9 cellular contexts compared by ENCODE assay signal in genomic region chr3:186361612-186362408, GRCh38. TPM values are rescaled to one million over a fixed set of nuclear protein-coding genes. Genes with fewer than 3 reads are reported as not detected.
DNase-seq lines count a peak whose midpoint lies in the region; ATAC-seq, FAIRE-seq and TF ChIP-seq lines count a peak whose summit lies in the region.
"Had no signal": no experiment of that assay in that cellular context is flagged by ENCODE, and none has a peak within 500 bp of the region (broad histone marks: within the 10 kb centered on the region; RNA-seq: fewer than 3 reads in every experiment).

DGKG (minus strand) TSS chr3:186362234; CDS start chr3:186320459, 41,775 bp downstream.

- peak within 1 kb of the TSS; percentile 76 for H3K4me3 ChIP-seq in ACC112 (ENCODE audit: low read depth, low read length)
- peak within 1 kb of the TSS; percentile 44 for H3K4me3 ChIP-seq in astrocyte (ENCODE audit: insufficient read depth, low read depth, low read length)
- H3K4me3 ChIP-seq in skeletal muscle satellite cell (ENCODE audit: low read length): peak within 1 kb of the TSS; percentile 61

- peaks cover 2% of the 10 kb centered on the region for H3K9me3 Mint-ChIP-seq in astrocyte (ENCODE audit: unreplicated experiment)

- peaks cover 69% of the 10 kb centered on the region for H3K27me3 Mint-ChIP-seq in astrocyte (ENCODE audit: low read depth, unreplicated experiment)

- no peaks in the 10 kb centered on the region for H4K20me1 ChIP-seq in astrocyte (ENCODE audit: insufficient read depth, low read length)

- no peaks in the 10 kb centered on the region for H3K79me2 ChIP-seq in ACC112 (ENCODE audit: control insufficient read depth, insufficient read depth, low read length, unreplicated experiment)
- no peaks in the 10 kb centered on the region for H3K79me2 ChIP-seq in astrocyte (ENCODE audit: insufficient read depth, low read length)

- peak within 1 kb of the TSS; percentile 47 for H2AFZ ChIP-seq in ACC112 (ENCODE audit: low read length, unreplicated experiment)
- H2AFZ ChIP-seq in astrocyte (ENCODE audit: low read depth, low read length): peak within 1 kb of the TSS; percentile 71

- H3K36me3 ChIP-seq in ACC112 (ENCODE audit: insufficient read depth, low read length): no peaks in the 10 kb centered on the region
- no peaks in the 10 kb centered on the region for H3K36me3 ChIP-seq in astrocyte (ENCODE audit: insufficient read depth, low read length)
- no peaks in the 10 kb centered on the region for H3K36me3 ChIP-seq in skeletal muscle satellite cell (ENCODE audit: insufficient read depth, low read length)

- H3K36me3 Mint-ChIP-seq in astrocyte (ENCODE audit: low read depth, unreplicated experiment): no peaks in the 10 kb centered on the region

- H3K4me2 ChIP-seq in astrocyte (ENCODE audit: low read length) (peak within 1 kb of the TSS; percentile 86), skeletal muscle satellite cell (ENCODE audit: low read length) (peak within 1 kb of the TSS; percentile 83)

- H3K27ac ChIP-seq in ACC112 (ENCODE audit: low read depth, low read length): no peak within 1 kb of the TSS
- H3K27ac ChIP-seq in astrocyte (ENCODE audit: low read depth, low read length): no peak within 1 kb of the TSS

- FAIRE-seq in astrocyte (lab: Jason Lieb, UNC): no peak
- FAIRE-seq: islet of Langerhans had no signal

- ATAC-seq in HG02943 (IDR thresholded peaks at IDR 0.05; ENCODE audit: low read depth, unreplicated experiment): peak; percentile 65

- H3K4me1 Mint-ChIP-seq in astrocyte (ENCODE audit: low read depth, unreplicated experiment): peaks cover 15% of the 10 kb centered on the region

- in situ Hi-C loops in GM13976 (cut with MboI; ENCODE audit: low sequenced_read_pairs, unreplicated experiment): no loop called here

- H3K9ac ChIP-seq in astrocyte (ENCODE audit: low read length): no peak within 1 kb of the TSS
- no peak within 1 kb of the TSS for H3K9ac ChIP-seq in skeletal muscle satellite cell (ENCODE audit: low read depth, low read length)

- no peaks in the 10 kb centered on the region for H3K9me3 ChIP-seq in astrocyte (ENCODE audit: insufficient read depth, low read depth, low read length)
- no peaks in the 10 kb centered on the region for H3K9me3 ChIP-seq in skeletal muscle satellite cell (replicated peaks; ENCODE audit: low read length)

- H3K4me3 Mint-ChIP-seq in astrocyte (ENCODE audit: unreplicated experiment): peak within 1 kb of the TSS; percentile 74

- no peak for TF ChIP-seq CTCF in GM13976 (IDR thresholded peaks at IDR 0.05; ENCODE audit: borderline replicate concordance, control extremely low read depth, extremely low read depth, insufficient read depth, missing control alignments)
- TF ChIP-seq CTCF in astrocyte (IDR thresholded peaks at IDR 0.05; ENCODE audit: insufficient read depth, low read depth, low read length): no peak

- peaks cover 71% of the 10 kb centered on the region for H3K27me3 ChIP-seq in ACC112 (ENCODE audit: insufficient read depth, low read length)
- peaks cover 45% of the 10 kb centered on the region for H3K27me3 ChIP-seq in astrocyte (ENCODE audit: insufficient read depth, low read length)
- H3K27me3 ChIP-seq in skeletal muscle satellite cell (ENCODE audit: control insufficient read depth, insufficient read depth, low read length): peaks cover 72% of the 10 kb centered on the region

- DNase-seq in GM13976 (ENCODE audit: low spot score) (peak; percentile 80), NOMO-1 (lab: John Stamatoyannopoulos, UW; ENCODE audit: unreplicated experiment in 2 of 2) (peak; percentile 88 to 91), astrocyte (ENCODE audit: low read depth) (no peak), iPS-NIHi11 (ENCODE audit: low spot score) (peak; percentile 84), kidney glomerular epithelial cell (lab: John Stamatoyannopoulos, UW) (no peak)

- H3K4me1 ChIP-seq in ACC112 (ENCODE audit: control insufficient read depth, insufficient read depth, low read length, unreplicated experiment) (no peaks in the 10 kb centered on the region), astrocyte (ENCODE audit: insufficient read depth, low read length) (peaks cover 19% of the 10 kb centered on the region), skeletal muscle satellite cell (ENCODE audit: control insufficient read depth, insufficient read depth, low read length) (peaks cover 24% of the 10 kb centered on the region)

- peak within 1 kb of the TSS; percentile 50 for H3K27ac Mint-ChIP-seq in astrocyte (ENCODE audit: unreplicated experiment)

RNA-seq across cellular contexts. Expression of gene DGKG, which starts in this region (rescaled TPM):
- total RNA-seq in astrocyte: 0.36 and 0.64 TPM in 2 replicates
- 0.87 and 3.3 TPM in 2 replicates for total RNA-seq in skeletal muscle satellite cell (2012; rRNA removed)

Comparison
In these comparisons a context has a peak if more than half of its experiments do, and no peak if none do; other contexts are left out.
1. DNase-seq: peak in GM13976 (single experiment), NOMO-1 (2 of 2) and iPS-NIHi11 (single experiment); none in astrocyte (single experiment) and kidney glomerular epithelial cell (single experiment).
2. Peak in every context shown above with its lines, with median percentiles within 50 percentile points of each other: H3K4me3 ChIP-seq.